ENCODE assay signal across 8 cellular contexts in the genomic region with DNA sequence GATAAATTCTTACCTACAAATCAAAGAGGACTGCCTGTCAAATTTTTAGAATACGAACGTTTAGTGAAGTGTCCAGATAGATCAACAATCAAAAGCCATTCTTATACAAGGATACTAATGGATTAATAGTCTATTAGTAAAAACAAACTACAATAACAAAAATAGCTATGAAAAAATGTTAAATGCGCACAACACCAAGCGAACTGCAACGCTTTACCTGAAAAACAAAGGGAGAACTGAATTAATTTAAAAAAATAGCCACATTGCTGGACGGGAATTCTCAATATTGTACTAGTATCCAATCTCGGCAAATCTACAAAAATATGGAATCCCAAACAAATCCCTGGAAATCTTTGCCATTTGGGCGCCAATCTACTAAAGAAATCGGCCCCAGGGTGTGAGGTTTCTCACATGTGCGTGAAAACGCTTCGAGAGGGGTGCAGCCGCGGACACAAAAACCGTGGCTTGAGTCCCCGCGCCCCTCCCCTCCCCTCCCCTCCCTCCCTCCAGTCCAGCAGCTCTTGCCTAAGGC. TPM values are rescaled to one million over a fixed set of nuclear protein-coding genes. Genes with fewer than 3 reads are reported as not detected.
DNase-seq lines count a peak whose midpoint lies in the region; FAIRE-seq and TF ChIP-seq lines count a peak whose summit lies in the region.

No MANE protein-coding gene starts in this region.

- H3K36me3 ChIP-seq in hepatocyte (replicated peaks; ENCODE audit: insufficient read depth, low read depth): no peaks in the 10 kb centered on the region

- H2AFZ ChIP-seq in hepatocyte: peak overlapping the region; percentile 82

- H3K4me3 ChIP-seq in WI38 (ENCODE audit: low read depth, low read length): peak overlapping the region; percentile 72
- peak overlapping the region; percentile 28 for H3K4me3 ChIP-seq in hepatocyte
- peak overlapping the region; percentile 47 to 78 (median 53) for H3K4me3 ChIP-seq in skin epidermis

- H3K27me3 ChIP-seq in hepatocyte: no peaks in the 10 kb centered on the region

- no peak for TF ChIP-seq CTCF in WI38 (IDR thresholded peaks at IDR 0.05; ENCODE audit: low read depth, low read length)
- TF ChIP-seq CTCF in hepatocyte (IDR thresholded peaks at IDR 0.05; ENCODE audit: poor library complexity): no peak

- no peaks in the 10 kb centered on the region for H3K9me3 ChIP-seq in hepatocyte (ENCODE audit: low read depth)

- no peaks in the 10 kb centered on the region for H3K9me2 ChIP-seq in hepatocyte (replicated peaks; ENCODE audit: insufficient read depth)

- WGBS in hepatocyte (ENCODE audit: low lambda C conversion rate, missing lambda C conversion rate): 31% methylated on average over 12 of the region's 17 CpGs

- DNase-seq in DMS79 treated with DMSO at 0.1 percent for 48 hours (lab: John Stamatoyannopoulos, UW) (peak; percentile 50), DMS79 (lab: John Stamatoyannopoulos, UW) (no peak), hepatocyte (ENCODE audit: low spot score) (no peak), GM12892 (ENCODE audit: insufficient read length) (no peak), HCEC 1CT (no peak), H54 (ENCODE audit: insufficient read length, low spot score) (no peak)

- no peak for TF ChIP-seq POLR2A in GM12892 (IDR thresholded peaks at IDR 0.05; ENCODE audit: low read depth, low read length)
- TF ChIP-seq POLR2A in H54 (IDR thresholded peaks at IDR 0.05; ENCODE audit: low read depth, low read length): no peak

- peak overlapping the region; percentile 68 for H3K4me2 ChIP-seq in hepatocyte

- H3K27ac ChIP-seq in hepatocyte (peak overlapping the region; percentile 97), skin epidermis (peak overlapping the region in 20 of 21 experiments; percentile 85 to 99 (median 92))

- peaks cover 3% of the 10 kb centered on the region for H3K79me2 ChIP-seq in hepatocyte

- no peaks in the 10 kb centered on the region for H3K4me1 ChIP-seq in hepatocyte (ENCODE audit: insufficient read depth)

- H4K20me1 ChIP-seq in hepatocyte (ENCODE audit: insufficient read depth, poor library complexity, severe bottlenecking): no peaks in the 10 kb centered on the region

- FAIRE-seq in GM12892 (lab: Jason Lieb, UNC) (no peak), H54 (lab: Jason Lieb, UNC) (no peak)

RNA-seq across cellular contexts. Expression of a gene that starts 55.6 kb away (rescaled TPM):
- total RNA-seq in hepatocyte: 8.3 and 8.8 TPM in 2 replicates
- 3.9 and 5.5 TPM in 2 replicates for polyA plus RNA-seq in hepatocyte
- polyA plus RNA-seq in GM12892 (2012; ENCODE audit: missing spikeins): 28.9 TPM
